ENCODE assay signal across 8 cellular contexts in genomic region chr15:63277044-63277892, GRCh38. TPM values are rescaled to one million over a fixed set of nuclear protein-coding genes. Genes with fewer than 3 reads are reported as not detected.
DNase-seq lines count a peak whose midpoint lies in the region; ATAC-seq and TF ChIP-seq lines count a peak whose summit lies in the region.

APH1B (plus strand) TSS chr15:63277605; CDS start chr15:63277624, 19 bp downstream.

- no peaks in the 10 kb centered on the region for H3K27me3 ChIP-seq in right lobe of liver

- H3K27ac ChIP-seq in right lobe of liver = peak within 1 kb of the TSS; percentile 58 to 73 (median 65)

- TF ChIP-seq POLR2A in GM18526 (IDR thresholded peaks at IDR 0.05; ENCODE audit: extremely low read depth, insufficient read length) = peak; percentile 69
- TF ChIP-seq POLR2A in right lobe of liver (IDR thresholded peaks at IDR 0.05) = peak; percentile 57

- intact Hi-C loops in right lobe of liver (cut with DNase I) = no loop called here

- no peaks in the 10 kb centered on the region for H3K36me3 ChIP-seq in right lobe of liver

- H3K4me3 ChIP-seq in right lobe of liver = peak within 1 kb of the TSS; percentile 78 to 81 (median 79)

- DNase-seq in A172 (ENCODE audit: low spot score) (peak; percentile 55), NCI-H524 treated with DMSO at 0.1 percent for 48 hours (lab: John Stamatoyannopoulos, UW) (peak; percentile 24), dermis microvascular lymphatic vessel endothelial cell (ENCODE audit: low read depth in 2 of 2) (peak in 1 of 2 donors; percentile 80), right lobe of liver (peak; percentile 89 to 91 (median 90))
- DNase-seq in activated CD4-positive, alpha-beta T cell treated with anti-CD3 and anti-CD28 coated beads, Interleukin-2, amount 50 U/mL, for 24 hours (ENCODE audit: low read depth in 1 of 2, low spot score in 1 of 2) = peak; percentile 36 to 54
- peak; percentile 49 to 56 for DNase-seq in stimulated activated CD4-positive, alpha-beta T cell treated with anti-CD3 and anti-CD28 coated beads, Interleukin-4, amount 100 ng/mL, for 48 hours (ENCODE audit: low read depth in 2 of 2)

- ATAC-seq in HG03108 (IDR thresholded peaks at IDR 0.05; ENCODE audit: unreplicated experiment) = peak; percentile 58
- peak; percentile 92 to 98 (median 96) for ATAC-seq in right lobe of liver

- no peak for TF ChIP-seq CTCF in right lobe of liver (IDR thresholded peaks at IDR 0.05)

- H3K9me3 ChIP-seq in right lobe of liver = no peaks in the 10 kb centered on the region

- WGBS in right lobe of liver (ENCODE audit: insufficient coverage, low coverage, low lambda C conversion rate, missing lambda C conversion rate) = under 1% methylated on average over 30 of the region's 102 CpGs

- H3K4me1 ChIP-seq in right lobe of liver = peaks cover 0 to 8% (median 0%) of the 10 kb centered on the region in 4 donors

RNA-seq across cellular contexts. Expression of gene APH1B, which starts in this region (rescaled TPM):
- total RNA-seq in A172 (2014; rRNA removed; shearing (Covaris generic)) = 12.8 and 15.0 TPM in 2 replicates
- total RNA-seq in dermis microvascular lymphatic vessel endothelial cell (18.9 and 27.1 TPM in 2 replicates), right lobe of liver (1 to 10 TPM; 2.2 to 7.4 (median 4.7) TPM)
